Comparison of ENCODE assay signal across 9 cellular contexts in genomic region chr2:168545439-168546082, GRCh38.
DNase-seq lines count a peak whose midpoint lies in the region; ATAC-seq and TF ChIP-seq lines count a peak whose summit lies in the region.
"Had no signal": no experiment of that assay in that cellular context is flagged by ENCODE, and none has a peak within 500 bp of the region (broad histone marks: within the 10 kb centered on the region; RNA-seq: fewer than 3 reads in every experiment).

No MANE protein-coding gene starts in this region.

- POLR2A ChIA-PET in AG04449 (lab: Yijun Ruan, JAX) = no interaction called here

- ATAC-seq in HG03521 (IDR thresholded peaks at IDR 0.05; ENCODE audit: unreplicated experiment) = no peak
- no peak for ATAC-seq in HG02798 (IDR thresholded peaks at IDR 0.05; ENCODE audit: poor library complexity, unreplicated experiment)
- ATAC-seq: body of pancreas had no signal

- CTCF ChIA-PET in AG04449 (lab: Yijun Ruan, JAX) = no interaction called here

- DNase-seq in AG04449 (ENCODE audit: low read depth, low spot score) (peak; percentile 42), HT-29 (ENCODE audit: low spot score) (peak; percentile 83), astrocyte of the hippocampus (ENCODE audit: low read depth, low spot score) (peak; percentile 95), iPS-NIHi7 (ENCODE audit: extremely low spot score) (peak; percentile 23), foreskin melanocyte (no peak), occipital lobe (lab: John Stamatoyannopoulos, UW) (no peak)
- DNase-seq: body of pancreas had no signal

- no peak overlapping the region for H3K4me3 ChIP-seq in AG04449 (ENCODE audit: low read depth, low read length)
- H3K4me3 ChIP-seq: body of pancreas had no signal

- TF ChIP-seq CTCF in AG04449 (IDR thresholded peaks at IDR 0.05; ENCODE audit: insufficient read depth, low read length, missing control alignments) = no peak

Comparison
In these comparisons a context has a peak if more than half of its experiments do, and no peak if none do; other contexts are left out.
1. DNase-seq: peak in AG04449 (single experiment), HT-29 (single experiment), astrocyte of the hippocampus (single experiment) and iPS-NIHi7 (single experiment); none in foreskin melanocyte (single experiment) and occipital lobe (single experiment).